In genomic region chr19:39435499-39436349, GRCh38 we compare ENCODE assay signal across 1 cellular context.
TF ChIP-seq lines count a peak whose summit lies in the region.

RPS16 (minus strand) TSS chr19:39435949; CDS start chr19:39435895, 54 bp downstream.

TF ChIP-seq in HepG2, 621 proteins besides CTCF, POLR2A, EP300 and RAD21 (continued from another document and continues in another):
- TF ChIP-seq AGO2 (optimal IDR thresholded peaks at IDR 0.05; ENCODE audit: low read depth, low read length) (peak; percentile 92), BATF2 (CRISPR knock-in tag; IDR thresholded peaks at IDR 0.05) (no peak), CBX1 (IDR thresholded peaks at IDR 0.05; ENCODE audit: low read depth) (peak; percentile 49), ZNF142 (CRISPR knock-in tag; IDR thresholded peaks at IDR 0.05) (peak; percentile 83; the same call in 1 of the 2 replicates), ZNF782 (CRISPR knock-in tag; IDR thresholded peaks at IDR 0.05; ENCODE audit: borderline replicate concordance) (peak; percentile 86; the same call in 1 of the 2 replicates), ZNF652 (CRISPR knock-in tag; IDR thresholded peaks at IDR 0.05; ENCODE audit: borderline replicate concordance, low read depth) (peak; percentile 32; the same call in 1 of the 2 replicates), ZNF180 (CRISPR knock-in tag; IDR thresholded peaks at IDR 0.05; ENCODE audit: borderline replicate concordance, low read depth) (no peak), THAP9 (CRISPR knock-in tag; IDR thresholded peaks at IDR 0.05; ENCODE audit: borderline replicate concordance) (peak; percentile 94), THAP7 (CRISPR knock-in tag; IDR thresholded peaks at IDR 0.05) (peak; percentile 98), TEAD3 (CRISPR knock-in tag; optimal IDR thresholded peaks at IDR 0.05; ENCODE audit: borderline replicate concordance) (peak; percentile 78), ATF7 (IDR thresholded peaks at IDR 0.05) (no peak), ATF7 (CRISPR knock-in tag; IDR thresholded peaks at IDR 0.05) (peak; percentile 68), ZNF276 (CRISPR knock-in tag; IDR thresholded peaks at IDR 0.05; ENCODE audit: low read depth) (peak; percentile 48; the same call in 1 of the 2 replicates), PRDM10 (CRISPR knock-in tag; IDR thresholded peaks at IDR 0.05; ENCODE audit: low read depth) (peak; percentile 31; the same call in 1 of the 2 replicates), ZNF607 (CRISPR knock-in tag; IDR thresholded peaks at IDR 0.05; ENCODE audit: borderline replicate concordance) (peak; percentile 93), SMARCC2 (IDR thresholded peaks at IDR 0.05) (no peak), NFIC (IDR thresholded peaks at IDR 0.05; ENCODE audit: low read length) (no peak), SP1 (IDR thresholded peaks at IDR 0.05) (no peak), SP1 (CRISPR knock-in tag; IDR thresholded peaks at IDR 0.05) (peak; percentile 94), ZNF784 (CRISPR knock-in tag; IDR thresholded peaks at IDR 0.05; ENCODE audit: borderline replicate concordance) (peak; percentile 65; the same call in 1 of the 2 replicates), E2F2 (CRISPR knock-in tag; IDR thresholded peaks at IDR 0.05; ENCODE audit: borderline replicate concordance) (peak; percentile 83; the same call in 1 of the 2 replicates), RFXANK (CRISPR knock-in tag; IDR thresholded peaks at IDR 0.05) (0 out of 2 replicates have a peak, but pooled peaks have one; percentile 72), ZBTB20 (CRISPR knock-in tag; IDR thresholded peaks at IDR 0.05; ENCODE audit: borderline replicate concordance, low read depth) (peak; percentile 49; the same call in 1 of the 2 replicates), ZSCAN12 (CRISPR knock-in tag; IDR thresholded peaks at IDR 0.05) (peak; percentile 75; the same call in 1 of the 2 replicates), ZKSCAN5 (CRISPR knock-in tag; IDR thresholded peaks at IDR 0.05) (no peak), XRCC5 (optimal IDR thresholded peaks at IDR 0.05; ENCODE audit: low read length) (no peak), HNF4A (CRISPR knock-in tag; IDR thresholded peaks at IDR 0.05) (no peak), TBX2 (CRISPR knock-in tag; IDR thresholded peaks at IDR 0.05; ENCODE audit: borderline replicate concordance) (peak; percentile 92), MZF1 (CRISPR knock-in tag; IDR thresholded peaks at IDR 0.05; ENCODE audit: borderline replicate concordance) (0 out of 2 replicates have a peak, but pooled peaks have one; percentile 81), KDM5B (CRISPR knock-in tag; IDR thresholded peaks at IDR 0.05; ENCODE audit: borderline replicate concordance) (peak; percentile 73; the same call in 1 of the 2 replicates), ZBTB44 (CRISPR knock-in tag; IDR thresholded peaks at IDR 0.05) (peak; percentile 86), BHLHE40 (IDR thresholded peaks at IDR 0.05; ENCODE audit: low read length) (peak; percentile 32; the same call in 1 of the 2 replicates), ZNF83 (CRISPR knock-in tag; IDR thresholded peaks at IDR 0.05; ENCODE audit: borderline replicate concordance) (no peak; the same call in 1 of the 2 replicates), ELF3 (CRISPR knock-in tag; IDR thresholded peaks at IDR 0.05) (peak; percentile 84), MATR3 (CRISPR knock-in tag; IDR thresholded peaks at IDR 0.05) (no peak), KDM5A (IDR thresholded peaks at IDR 0.05; ENCODE audit: borderline replicate concordance, low read length) (peak; percentile 78; the same call in 1 of the 2 replicates), HOXA5 (CRISPR knock-in tag; IDR thresholded peaks at IDR 0.05) (peak; percentile 84; the same call in 1 of the 2 replicates), ZNF337 (CRISPR knock-in tag; IDR thresholded peaks at IDR 0.05; ENCODE audit: borderline replicate concordance, low read depth) (no peak), MEF2D (CRISPR knock-in tag; IDR thresholded peaks at IDR 0.05) (peak; percentile 81), RBM22 (optimal IDR thresholded peaks at IDR 0.05; ENCODE audit: low read length) (peak; percentile 54), ZNF780A (CRISPR knock-in tag; IDR thresholded peaks at IDR 0.05) (peak; percentile 74; the same call in 1 of the 2 replicates), ZNF251 (CRISPR knock-in tag; IDR thresholded peaks at IDR 0.05) (peak; percentile 88; the same call in 1 of the 2 replicates), HNRNPLL (IDR thresholded peaks at IDR 0.05; ENCODE audit: low read depth, low read length, poor library complexity, severe bottlenecking) (peak; percentile 79)
